In genomic region chr17:7004398-7005253, GRCh38 we compare ENCODE assay signal across 9 cellular contexts. TPM values are rescaled to one million over a fixed set of nuclear protein-coding genes. Genes with fewer than 3 reads are reported as not detected.
A peak's percentile ranks its signal among the peaks of the same experiment; 100 is the strongest.
DNase-seq lines count a peak whose midpoint lies in the region; ATAC-seq and TF ChIP-seq lines count a peak whose summit lies in the region.
"Had no signal": no experiment of that assay in that cellular context is flagged by ENCODE, and none has a peak within 500 bp of the region (broad histone marks: within the 10 kb centered on the region; RNA-seq: fewer than 3 reads in every experiment).

No MANE protein-coding gene starts in this region.

- no peaks in the 10 kb centered on the region for H3K9me3 ChIP-seq in heart left ventricle

- H3K9me3 Mint-ChIP-seq in activated T-helper 17 cell treated with anti-CD3 and anti-CD28 coated beads, Interleukin-2, amount 50 U/mL, for 72 hours, result no peaks in the 10 kb centered on the region

- H3K27ac Mint-ChIP-seq in activated T-helper 17 cell treated with anti-CD3 and anti-CD28 coated beads, Interleukin-2, amount 50 U/mL, for 72 hours, result peak overlapping the region; percentile 1
- H3K27ac Mint-ChIP-seq: activated naive CD8-positive, alpha-beta T cell had no signal

- no peak overlapping the region for H3K4me3 ChIP-seq in heart left ventricle

- TF ChIP-seq POLR2A in heart left ventricle (IDR thresholded peaks at IDR 0.05), result no peak

- no peaks in the 10 kb centered on the region for H3K27me3 ChIP-seq in heart left ventricle

- intact Hi-C loops in heart left ventricle (cut with DNase I) (loop anchor here in 9 of 10 donors (1.0 to 10.0 kb wide), 12 partner anchors 90 to 340 kb away; partner anchors contain the start of genes TEKT1 (in 1 of the 9) and XAF1 (in 1 of the 9)), sciatic nerve (cut with DNase I) (loop anchor here (10.0 kb wide), 1 partner anchor 340 kb away; no protein-coding TSS in a partner anchor)

- TF ChIP-seq CTCF in heart left ventricle (IDR thresholded peaks at IDR 0.05), result peak; percentile 58 to 80 (median 72)

- H3K27ac ChIP-seq in heart left ventricle, result no peak overlapping the region

- H3K4me1 ChIP-seq in heart left ventricle, result peaks cover 0 to 8% (median 0%) of the 10 kb centered on the region in 12 donors

- no peak overlapping the region for H3K4me3 Mint-ChIP-seq in activated T-helper 17 cell treated with anti-CD3 and anti-CD28 coated beads, Interleukin-2, amount 50 U/mL, for 72 hours
- H3K4me3 Mint-ChIP-seq: activated naive CD8-positive, alpha-beta T cell had no signal

- 88 to 97% (median 93%) methylated on average over 2 of the region's 2 CpGs for WGBS in heart left ventricle, 4 donors

- H3K36me3 ChIP-seq in heart left ventricle, result peaks cover 0 to 64% (median 45%) of the 10 kb centered on the region in 9 donors

- DNase-seq in activated CD4-positive, CD25-positive, alpha-beta regulatory T cell (lab: John Stamatoyannopoulos, UW), result no peak
- DNase-seq in NCI-H526 (lab: John Stamatoyannopoulos, UW) (peak; percentile 66 to 75), heart left ventricle (no peak), sciatic nerve (ENCODE audit: low spot score) (no peak), cerebellar nuclear complex (lab: John Stamatoyannopoulos, UW) (no peak)

- H3K4me1 Mint-ChIP-seq in activated T-helper 17 cell treated with anti-CD3 and anti-CD28 coated beads, Interleukin-2, amount 50 U/mL, for 72 hours, result peaks cover 18% of the 10 kb centered on the region

- peaks cover 78% of the 10 kb centered on the region for H3K36me3 Mint-ChIP-seq in activated T-helper 17 cell treated with anti-CD3 and anti-CD28 coated beads, Interleukin-2, amount 50 U/mL, for 72 hours (ENCODE audit: low read depth)

- H3K27me3 Mint-ChIP-seq in activated T-helper 17 cell treated with anti-CD3 and anti-CD28 coated beads, Interleukin-2, amount 50 U/mL, for 72 hours, result no peaks in the 10 kb centered on the region
- H3K27me3 Mint-ChIP-seq: activated naive CD8-positive, alpha-beta T cell had no signal

- ATAC-seq in activated CD4-positive, CD25-positive, alpha-beta regulatory T cell treated with anti-CD3 and anti-CD28 coated beads, Interleukin-2, amount 50 U/mL, for 24 hours, result peak; percentile 90 to 94
- ATAC-seq in HG03280 (IDR thresholded peaks at IDR 0.05; ENCODE audit: unreplicated experiment) (peak; percentile 72), heart left ventricle (peak; percentile 16 to 81 (median 72)), sciatic nerve (peak; percentile 75)
- peak; percentile 99 for ATAC-seq in activated T-helper 17 cell treated with anti-CD3 and anti-CD28 coated beads, Interleukin-2, amount 50 U/mL, for 72 hours (replicated peaks)

RNA-seq across cellular contexts. Expression of gene RNASEK, which starts 7.8 kb away (rescaled TPM):
- 100 to 1,000 TPM; 162 to 180 TPM for total RNA-seq in activated T-helper 17 cell treated with anti-CD3 and anti-CD28 coated beads, Interleukin-2, amount 50 U/mL, for 72 hours
- 100 to 1,000 TPM; 149 to 255 (median 171) TPM for total RNA-seq in heart left ventricle
- 100 to 1,000 TPM; 290 to 387 TPM for polyA plus RNA-seq in heart left ventricle
- 152 TPM for total RNA-seq in sciatic nerve

RNA-seq across cellular contexts. Expression of gene ALOX12, which starts 8.8 kb away (rescaled TPM):
- total RNA-seq in activated T-helper 17 cell treated with anti-CD3 and anti-CD28 coated beads, Interleukin-2, amount 50 U/mL, for 72 hours, result not detected
- under 1 TPM in 1 of 9 donors, not detected in 8; 0.44 TPM for total RNA-seq in heart left ventricle
- polyA plus RNA-seq in heart left ventricle, result not detected
- not detected for total RNA-seq in sciatic nerve

RNA-seq across cellular contexts. Expression of gene BCL6B, which starts 18.2 kb away (rescaled TPM):
- 1 to 10 TPM in 1 of 2 donors, under 1 TPM in 1; 0.50 to 2.3 TPM for total RNA-seq in activated T-helper 17 cell treated with anti-CD3 and anti-CD28 coated beads, Interleukin-2, amount 50 U/mL, for 72 hours
- total RNA-seq in heart left ventricle (10 to 100 TPM in 6 of 9 donors, 1 to 10 TPM in 3; 9.0 to 32.8 (median 14.9) TPM), sciatic nerve (24.5 TPM)
- polyA plus RNA-seq in heart left ventricle, result 10 to 100 TPM in 1 of 2 donors, 1 to 10 TPM in 1; 5.9 to 10.3 TPM

RNA-seq across cellular contexts. Expression of gene SLC16A13, which starts 31.2 kb away (rescaled TPM):
- total RNA-seq in activated T-helper 17 cell treated with anti-CD3 and anti-CD28 coated beads, Interleukin-2, amount 50 U/mL, for 72 hours, result 10 to 100 TPM; 10.7 to 11.8 TPM
- total RNA-seq in heart left ventricle, result 1 to 10 TPM in 8 of 9 donors, under 1 TPM in 1; 0.83 to 2.1 (median 1.1) TPM
- polyA plus RNA-seq in heart left ventricle, result under 1 TPM; 0.87 to 0.95 TPM
- total RNA-seq in sciatic nerve, result 1.8 TPM

RNA-seq across cellular contexts. Expression of gene SLC16A11, which starts 39.3 kb away (rescaled TPM):
- 1 to 10 TPM in 1 of 2 donors, under 1 TPM in 1; 0.63 to 3.5 TPM for total RNA-seq in activated T-helper 17 cell treated with anti-CD3 and anti-CD28 coated beads, Interleukin-2, amount 50 U/mL, for 72 hours
- total RNA-seq in heart left ventricle, result under 1 TPM in 8 of 9 donors, not detected in 1; 0.19 to 1.00 (median 0.79) TPM
- polyA plus RNA-seq in heart left ventricle, result 1 to 10 TPM in 1 of 2 donors, under 1 TPM in 1; 0.68 to 1.4 TPM
- total RNA-seq in sciatic nerve, result 0.89 TPM

Comparison
In these comparisons a context has a peak if more than half of its experiments do, and no peak if none do; other contexts are left out.
1. DNase-seq: peak in NCI-H526 (2 of 2); none in activated CD4-positive, CD25-positive, alpha-beta regulatory T cell (0 of 4), heart left ventricle (0 of 5), sciatic nerve (single experiment) and cerebellar nuclear complex (0 of 2).
2. Peak in every context shown above with its lines, with median percentiles within 50 percentile points of each other: ATAC-seq.